ENCODE assay signal across 8 cellular contexts in the genomic region with DNA sequence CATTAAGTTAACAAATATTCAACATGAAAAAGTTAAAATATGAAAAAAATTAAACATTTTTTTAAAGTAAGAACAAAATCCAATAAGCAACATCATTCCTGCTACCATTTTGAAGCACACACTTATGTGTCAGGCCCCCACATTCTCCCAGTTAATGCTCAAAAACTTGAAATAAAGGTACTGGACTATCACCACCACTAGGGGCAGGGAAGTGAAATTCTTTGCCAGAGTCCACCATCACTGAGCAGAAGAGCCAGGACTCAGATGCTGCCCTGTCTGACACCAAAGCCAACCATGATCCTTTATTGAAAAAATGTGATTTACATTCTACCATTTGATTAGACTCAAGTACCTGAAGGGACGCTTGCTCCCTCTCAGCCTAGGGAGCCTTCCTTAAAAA. TPM values are rescaled to one million over a fixed set of nuclear protein-coding genes. Genes with fewer than 3 reads are reported as not detected.
A peak's percentile ranks its signal among the peaks of the same experiment; 100 is the strongest.
DNase-seq lines count a peak whose midpoint lies in the region.

No MANE protein-coding gene starts in this region.

- H3K27ac ChIP-seq in mesendoderm (ENCODE audit: low read depth, low read length): no peak overlapping the region

- H3K36me3 ChIP-seq in mesendoderm (ENCODE audit: control insufficient read depth, insufficient read depth, low read length): no peaks in the 10 kb centered on the region

- no peak overlapping the region for H3K18ac ChIP-seq in mesendoderm (ENCODE audit: low read length)

- no peaks in the 10 kb centered on the region for H3K79me2 ChIP-seq in mesendoderm (ENCODE audit: control insufficient read depth, insufficient read depth, low read length)

- H3K79me1 ChIP-seq in mesendoderm (ENCODE audit: low read length): peaks cover 6% of the 10 kb centered on the region

- H3K4me3 ChIP-seq in mesendoderm (ENCODE audit: low read length): no peak overlapping the region

- peaks cover 2% of the 10 kb centered on the region for H3K4me1 ChIP-seq in mesendoderm (ENCODE audit: control insufficient read depth, low read depth, low read length)

- no peak overlapping the region for H3K23ac ChIP-seq in mesendoderm (ENCODE audit: low read length)

- H2AK5ac ChIP-seq in mesendoderm (ENCODE audit: low read length): no peak overlapping the region

- no peak overlapping the region for H2BK120ac ChIP-seq in mesendoderm (ENCODE audit: low read depth, low read length)

- H2BK5ac ChIP-seq in mesendoderm (ENCODE audit: low read length): no peak overlapping the region

- WGBS in mesendoderm (ENCODE audit: extremely low coverage, insufficient coverage, low lambda C conversion rate): no CpG with 5 or more reads among the region's 1 CpG

- H3K56ac ChIP-seq in mesendoderm (ENCODE audit: low read length): no peak overlapping the region

- H3K4ac ChIP-seq in mesendoderm (ENCODE audit: low read depth, low read length): no peak overlapping the region

- no peak overlapping the region for H4K5ac ChIP-seq in mesendoderm (ENCODE audit: low read length)

- no peak overlapping the region for H3K4me2 ChIP-seq in mesendoderm (ENCODE audit: low read length)

- no peaks in the 10 kb centered on the region for H3K27me3 ChIP-seq in mesendoderm (ENCODE audit: insufficient read depth, low read length, poor library complexity)

- no peak overlapping the region for H2BK15ac ChIP-seq in mesendoderm (replicated peaks; ENCODE audit: low read depth)

- DNase-seq in SIG-M5 treated with dmso at 0.1 percent for 504 hours (lab: John Stamatoyannopoulos, UW; ENCODE audit: unreplicated experiment) (peak; percentile 58), SIG-M5 (lab: John Stamatoyannopoulos, UW) (no peak), NCI-H69 (lab: John Stamatoyannopoulos, UW) (peak; percentile 71), dedifferentiated amniotic fluid mesenchymal stem cell (ENCODE audit: extremely low spot score) (peak; percentile 46), mesendoderm (peak; percentile 78), NCI-H1436 treated with DMSO at 0.1 percent for 48 hours (lab: John Stamatoyannopoulos, UW) (no peak), DMS79 (lab: John Stamatoyannopoulos, UW) (no peak)
- DNase-seq in stimulated activated CD8-positive, alpha-beta memory T cell treated with anti-CD3 and anti-CD28 coated beads, Interleukin-4, amount 100 ng/mL, for 48 hours: no peak

- no peak overlapping the region for H3K9ac ChIP-seq in mesendoderm (ENCODE audit: low read length)

- H4K8ac ChIP-seq in mesendoderm (ENCODE audit: low read depth, low read length): no peak overlapping the region

RNA-seq across cellular contexts. Expression of gene PITPNB, which starts 39.1 kb away (rescaled TPM):
- polyA plus RNA-seq in mesendoderm (2013, experiment 1 of 2): 73.5 TPM
- polyA plus RNA-seq in mesendoderm (2013, experiment 2 of 2): 74.5 TPM

Comparison
In these comparisons a context has a peak if more than half of its experiments do, and no peak if none do; other contexts are left out.
1. DNase-seq: peak in SIG-M5 treated with dmso at 0.1 percent for 504 hours (single experiment), NCI-H69 (single experiment), dedifferentiated amniotic fluid mesenchymal stem cell (single experiment) and mesendoderm (single experiment); none in SIG-M5 (single experiment), NCI-H1436 treated with DMSO at 0.1 percent for 48 hours (single experiment), stimulated activated CD8-positive, alpha-beta memory T cell treated with anti-CD3 and anti-CD28 coated beads, Interleukin-4, amount 100 ng/mL, for 48 hours (single experiment) and DMS79 (single experiment).